In genomic region chr10:94293344-94293743, GRCh38 we compare ENCODE assay signal across 23 cellular contexts.
DNase-seq lines count a peak whose midpoint lies in the region; ATAC-seq and TF ChIP-seq lines count a peak whose summit lies in the region.
"Had no signal": no experiment of that assay in that cellular context is flagged by ENCODE, and none has a peak within 500 bp of the region (broad histone marks: within the 10 kb centered on the region; RNA-seq: fewer than 3 reads in every experiment).

No MANE protein-coding gene starts in this region.

- peaks cover under 1% of the 10 kb centered on the region for H3K36me3 Mint-ChIP-seq in osteocyte (ENCODE audit: unreplicated experiment)
- H3K36me3 Mint-ChIP-seq: activated CD4-positive, alpha-beta memory T cell treated with anti-CD3 and anti-CD28 coated beads for 36 hours had no signal

- CTCF ChIA-PET in A673 (lab: Charles Lee) = no interaction called here

- no TSS peak for BruUV-seq in A673 (replicated peaks; lab: Mats Ljungman, UMichigan)

- DNase-seq in A673 (ENCODE audit: low spot score) = peak; percentile 10
- peak; percentile 4 for DNase-seq in fibroblast of the conjunctiva (ENCODE audit: low read depth)
- DNase-seq in osteocyte (ENCODE audit: extremely low spot score, unreplicated experiment) = no peak
- no peak for DNase-seq in GM20000 (ENCODE audit: low spot score)
- DNase-seq in effector CD4-positive, alpha-beta T cell = no peak
- DNase-seq: activated CD4-positive, alpha-beta memory T cell treated with anti-CD3 and anti-CD28 coated beads for 36 hours; activated gamma-delta T cell; activated T-cell treated with anti-CD3 and anti-CD28 coated beads for 4 hours; DMS 273 treated with DMSO at 0.1 percent for 48 hours; NCI-H1694 treated with DMSO at 0.1 percent for 48 hours; SHP77 treated with DMSO at 0.1 percent for 48 hours; upper lobe of right lung; WERI-Rb-1 had no signal

- no peaks in the 10 kb centered on the region for H3K27me3 Mint-ChIP-seq in osteocyte (ENCODE audit: unreplicated experiment)

- peaks cover 12% of the 10 kb centered on the region for H3K4me1 ChIP-seq in A673 (ENCODE audit: insufficient read depth, low read length, poor library complexity, severe bottlenecking)
- H3K4me1 ChIP-seq: A549, upper lobe of right lung had no signal

- no peaks in the 10 kb centered on the region for H3K9me3 Mint-ChIP-seq in osteocyte (ENCODE audit: unreplicated experiment)
- H3K9me3 Mint-ChIP-seq: activated CD4-positive, alpha-beta memory T cell treated with anti-CD3 and anti-CD28 coated beads for 36 hours; central memory CD8-positive, alpha-beta T cell; T-helper 1 cell treated with Interleukin-12 subunit alpha and Interleukin-12 subunit beta and Interleukin-4 antibody, amounts not matched to agents 30 μg/mL and 1 μg/mL, for 36 hours had no signal

- H3K36me3 ChIP-seq in A673 (ENCODE audit: insufficient read depth, low read length, poor library complexity, severe bottlenecking) = no peaks in the 10 kb centered on the region
- H3K36me3 ChIP-seq: adrenal gland, upper lobe of right lung, WERI-Rb-1 had no signal

- intact Hi-C loops in A673 (cut with micrococcal nuclease; ENCODE audit: unreplicated experiment) = no loop called here

- peak overlapping the region; percentile 65 for H3K27ac Mint-ChIP-seq in osteocyte (ENCODE audit: unreplicated experiment)
- H3K27ac Mint-ChIP-seq: activated CD4-positive, alpha-beta memory T cell treated with anti-CD3 and anti-CD28 coated beads for 36 hours; T-helper 1 cell treated with Interleukin-12 subunit alpha and Interleukin-12 subunit beta and Interleukin-4 antibody, amounts not matched to agents 30 μg/mL and 1 μg/mL, for 36 hours had no signal

- POLR2A ChIA-PET in A673 (lab: Charles Lee; ENCODE audit: low non-redundant PET) = no interaction called here

- no peak overlapping the region for H3K4me3 ChIP-seq in A673 (ENCODE audit: low read depth, low read length, poor library complexity, severe bottlenecking)
- H3K4me3 ChIP-seq: A549, adrenal gland, mucosa of descending colon, stomach, upper lobe of right lung had no signal

- H3K27ac ChIP-seq in A673 (ENCODE audit: low read depth, low read length, poor library complexity, severe bottlenecking) = no peak overlapping the region
- H3K27ac ChIP-seq: A549, adrenal gland, C4-2B, stomach, upper lobe of right lung, WERI-Rb-1 had no signal

- H3K9me3 ChIP-seq in A673 (ENCODE audit: low read depth, low read length, poor library complexity, severe bottlenecking) = no peaks in the 10 kb centered on the region
- H3K9me3 ChIP-seq: A549, adrenal gland, mucosa of descending colon, stomach, upper lobe of right lung had no signal

- H3K4me3 Mint-ChIP-seq in osteocyte (ENCODE audit: unreplicated experiment) = no peak overlapping the region
- H3K4me3 Mint-ChIP-seq: activated CD4-positive, alpha-beta memory T cell treated with anti-CD3 and anti-CD28 coated beads for 36 hours; central memory CD8-positive, alpha-beta T cell; T-helper 1 cell treated with Interleukin-12 subunit alpha and Interleukin-12 subunit beta and Interleukin-4 antibody, amounts not matched to agents 30 μg/mL and 1 μg/mL, for 36 hours had no signal

- no peaks in the 10 kb centered on the region for H3K27me3 ChIP-seq in A673 (replicated peaks; ENCODE audit: insufficient read depth, low read depth, low read length, poor library complexity)
- H3K27me3 ChIP-seq: adrenal gland, stomach, upper lobe of right lung had no signal

- TF ChIP-seq CTCF in A673 (conservative IDR thresholded peaks at IDR 0.05; ENCODE audit: low read depth, low read length) = no peak
- no peak for TF ChIP-seq CTCF in osteocyte (IDR thresholded peaks at IDR 0.05)
- no peak for TF ChIP-seq CTCF in GM20000 (IDR thresholded peaks at IDR 0.05; ENCODE audit: extremely low read depth, missing control alignments)

- ATAC-seq in SK-N-SH treated with all-trans-retinoic acid at 6 μM for 48 hours (peak; percentile 44), GM21737 (IDR thresholded peaks at IDR 0.05; ENCODE audit: unreplicated experiment) (no peak), HG03520 (IDR thresholded peaks at IDR 0.05; ENCODE audit: unreplicated experiment) (no peak)
- ATAC-seq: A549, upper lobe of right lung had no signal

- peaks cover 31% of the 10 kb centered on the region for H3K4me1 Mint-ChIP-seq in osteocyte (ENCODE audit: unreplicated experiment)
- H3K4me1 Mint-ChIP-seq: central memory CD8-positive, alpha-beta T cell had no signal

TF ChIP-seq in SK-N-SH treated with all-trans-retinoic acid at 6 μM for 48 hours, 23 proteins besides CTCF, POLR2A, EP300 and RAD21:
- TF ChIP-seq SNAI2 (CRISPR knock-in tag; IDR thresholded peaks at IDR 0.05) (no peak), ISL1 (CRISPR knock-in tag; IDR thresholded peaks at IDR 0.05) (no peak), PATZ1 (CRISPR knock-in tag; IDR thresholded peaks at IDR 0.05; ENCODE audit: borderline replicate concordance) (no peak), RARB (CRISPR knock-in tag; IDR thresholded peaks at IDR 0.05) (no peak), ZC3H10 (CRISPR knock-in tag; IDR thresholded peaks at IDR 0.05) (no peak)

Comparison
In these comparisons a context has a peak if more than half of its experiments do, and no peak if none do; other contexts are left out.
1. DNase-seq: peak in A673 (single experiment) and fibroblast of the conjunctiva (single experiment); none in osteocyte (single experiment), GM20000 (single experiment) and effector CD4-positive, alpha-beta T cell (single experiment).